ENCODE assay signal across 9 cellular contexts in the genomic region with DNA sequence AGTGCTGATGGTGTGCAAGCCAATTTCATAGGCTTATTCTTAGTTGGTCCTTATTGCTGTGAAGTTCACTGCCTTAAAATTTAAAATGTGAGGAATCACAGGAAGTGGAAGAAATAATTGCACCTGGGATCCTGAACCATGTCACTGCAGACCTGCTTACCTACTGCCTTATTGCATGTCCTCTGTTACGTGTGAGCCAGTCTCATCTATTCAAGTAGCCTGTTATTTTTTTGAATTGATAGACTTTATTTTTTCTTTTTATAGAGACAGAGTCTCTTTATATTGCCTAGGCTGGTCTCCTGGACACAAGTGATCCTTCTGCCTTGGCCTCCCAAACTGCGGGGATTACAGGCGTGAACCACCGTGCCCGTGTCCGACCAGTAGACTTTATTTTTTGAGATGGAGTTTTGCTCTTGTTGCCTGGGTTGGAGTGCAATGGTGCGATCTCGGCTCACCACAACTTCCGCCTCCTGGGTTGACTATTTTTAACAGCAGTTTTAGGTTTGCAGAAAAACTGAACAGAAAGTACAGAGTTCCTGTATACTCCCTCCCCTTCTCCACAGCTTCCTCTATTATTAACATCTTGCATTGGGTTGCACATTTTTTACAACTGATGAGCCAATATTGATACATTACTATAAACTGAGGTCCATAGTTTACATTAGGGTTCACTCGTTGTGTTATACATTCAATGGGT. TPM values are rescaled to one million over a fixed set of nuclear protein-coding genes. Genes with fewer than 3 reads are reported as not detected.
A peak's percentile ranks its signal among the peaks of the same experiment; 100 is the strongest.
DNase-seq lines count a peak whose midpoint lies in the region; ATAC-seq, FAIRE-seq and TF ChIP-seq lines count a peak whose summit lies in the region.
"Had no signal": no experiment of that assay in that cellular context is flagged by ENCODE, and none has a peak within 500 bp of the region (broad histone marks: within the 10 kb centered on the region; RNA-seq: fewer than 3 reads in every experiment).

No MANE protein-coding gene starts in this region.

- H3K4me1 ChIP-seq in heart right ventricle = peaks cover 0 to 67% (median 0%) of the 10 kb centered on the region in 9 donors
- no peaks in the 10 kb centered on the region for H3K4me1 ChIP-seq in kidney (ENCODE audit: control insufficient read depth in 1 of 2, insufficient read depth in 1 of 2, low read depth in 1 of 2, low read length in 2 of 2)

- WGBS in heart right ventricle, 2 donors = 83 to 89% methylated on average over 10 of the region's 10 CpGs

- no peak for TF ChIP-seq CTCF in heart right ventricle (IDR thresholded peaks at IDR 0.05)
- no peak for TF ChIP-seq CTCF in kidney (IDR thresholded peaks at IDR 0.05; ENCODE audit: borderline replicate concordance, extremely low read depth, insufficient read depth)

- no peak for DNase-seq in GM19239 (ENCODE audit: insufficient read length, low spot score)
- DNase-seq in SKM-1 treated with dmso at 0.1 percent for 144 hours (lab: John Stamatoyannopoulos, UW; ENCODE audit: unreplicated experiment) = peak; percentile 100
- no peak for DNase-seq in heart right ventricle
- DNase-seq in kidney = no peak
- DNase-seq in posterior vena cava (ENCODE audit: low spot score) = no peak
- no peak for DNase-seq in COLO829 (ENCODE audit: low spot score)
- no peak for DNase-seq in ACHN

- H3K27ac ChIP-seq in heart right ventricle (peak overlapping the region in 1 of 10 donors; percentile 78), kidney (ENCODE audit: low read depth in 2 of 2, low read length in 2 of 2) (no peak overlapping the region)

- H3K4me3 ChIP-seq in heart right ventricle (peak overlapping the region in 1 of 10 donors; percentile 25), kidney (ENCODE audit: low read length in 2 of 2) (no peak overlapping the region)

- no peak overlapping the region for H3K9ac ChIP-seq in kidney (ENCODE audit: low read length in 2 of 2)

- H3K9me3 ChIP-seq in heart right ventricle = peaks cover 0 to 11% (median 0%) of the 10 kb centered on the region in 11 donors
- no peaks in the 10 kb centered on the region for H3K9me3 ChIP-seq in kidney (ENCODE audit: control insufficient read depth in 1 of 2, low read length in 2 of 2)

- in situ Hi-C loops in ACHN (cut with HindIII; ENCODE audit: low pct_ligation_motif_present, low pct_unique_long_range_greater_than_20kb, low sequenced_read_pairs) = no loop called here

- no peaks in the 10 kb centered on the region for H3K36me3 ChIP-seq in heart right ventricle
- no peaks in the 10 kb centered on the region for H3K36me3 ChIP-seq in kidney (ENCODE audit: control insufficient read depth in 1 of 2, insufficient read depth in 2 of 2, low read length in 2 of 2)

- intact Hi-C loops in heart right ventricle (cut with DNase I) (no loop called here), kidney (cut with DNase I) (no loop called here), posterior vena cava (cut with DNase I) (no loop called here)

- H3K27me3 ChIP-seq in heart right ventricle = peaks cover 0 to 3% (median 0%) of the 10 kb centered on the region in 7 donors

- peak; percentile 89 for FAIRE-seq in GM19239 (lab: Jason Lieb, UNC)
- FAIRE-seq in kidney (lab: Jason Lieb, UNC) = no peak
- FAIRE-seq: endometrium had no signal

- ATAC-seq in HG02981 (IDR thresholded peaks at IDR 0.05; ENCODE audit: unreplicated experiment) (peak; percentile 95), heart right ventricle (peak in 6 of 8 donors; percentile 33 to 73 (median 52))

RNA-seq across cellular contexts. Expression of gene DISC1, which starts 14.0 kb away (rescaled TPM):
- total RNA-seq in heart right ventricle (1 to 10 TPM; 3.1 to 6.4 (median 4.3) TPM), kidney (15.9 TPM), posterior vena cava (10 to 100 TPM in 1 of 2 donors, 1 to 10 TPM in 1; 7.9 to 10.9 TPM)
- polyA plus RNA-seq in heart right ventricle (1 to 10 TPM; 1.4 to 1.8 TPM), kidney (ENCODE audit: insufficient read depth, low read depth, low replicate concordance) (0.80 TPM)
